15 cellular contexts compared by ENCODE assay signal in genomic region chr10:24451325-24451820, GRCh38.
DNase-seq lines count a peak whose midpoint lies in the region; ATAC-seq and TF ChIP-seq lines count a peak whose summit lies in the region.
"Had no signal": no experiment of that assay in that cellular context is flagged by ENCODE, and none has a peak within 500 bp of the region (broad histone marks: within the 10 kb centered on the region; RNA-seq: fewer than 3 reads in every experiment).

No MANE protein-coding gene starts in this region.

- no peak overlapping the region for H2BK15ac ChIP-seq in mesenchymal stem cell (ENCODE audit: low read depth, poor library complexity, severe bottlenecking)

- no peak overlapping the region for H2AFZ ChIP-seq in mesenchymal stem cell (ENCODE audit: low read depth, low read length)

- H3K9me3 ChIP-seq in cardiac muscle cell (ENCODE audit: low read depth) (no peaks in the 10 kb centered on the region), right cardiac atrium (ENCODE audit: control insufficient read depth, low read length) (no peaks in the 10 kb centered on the region), adipocyte (ENCODE audit: control insufficient read depth, low read length) (no peaks in the 10 kb centered on the region), mesenchymal stem cell (ENCODE audit: control insufficient read depth, low read length) (no peaks in the 10 kb centered on the region)

- H3K4me3 ChIP-seq in cardiac muscle cell (no peak overlapping the region), right cardiac atrium (ENCODE audit: low read length) (no peak overlapping the region), adipocyte (ENCODE audit: low read length) (no peak overlapping the region), mesenchymal stem cell (ENCODE audit: insufficient read depth in 1 of 2, low read depth in 1 of 2, low read length in 2 of 2) (peak overlapping the region in 1 of 2 experiments; percentile 87)

- no peak for DNase-seq in cardiac muscle cell (ENCODE audit: low read depth in 1 of 2, low spot score in 1 of 2)
- no peak for DNase-seq in right cardiac atrium
- DNase-seq in adipocyte (ENCODE audit: low read depth), result peak; percentile 12
- no peak for DNase-seq in mesenchymal stem cell
- DNase-seq in activated CD4-positive, CD25-positive, alpha-beta regulatory T cell treated with anti-CD3 and anti-CD28 coated beads, Interleukin-2, amount 50 U/mL, for 72 hours, result no peak
- DNase-seq in iPS-NIHi11 (ENCODE audit: low spot score), result no peak
- DNase-seq in GM10266 (ENCODE audit: extremely low spot score), result no peak
- DNase-seq: activated CD4-positive, alpha-beta memory T cell treated with anti-CD3 and anti-CD28 coated beads, Interleukin-2, amount 10 ng/mL, durations not matched to agents 7 days and 5 days; KBM-7; NCI-H1930; stimulated activated CD4-positive, alpha-beta T cell treated with anti-CD3 and anti-CD28 coated beads, Interleukin-12 subunit alpha, Interleukin-12 subunit beta, amount 100 ng/mL, for 4 hours had no signal

- no peak overlapping the region for H3K4me2 ChIP-seq in mesenchymal stem cell (ENCODE audit: low read length, poor library complexity, severe bottlenecking)

- intact Hi-C loops in right cardiac atrium (cut with DNase I), result no loop called here

- H2BK5ac ChIP-seq in mesenchymal stem cell (ENCODE audit: low read depth, low read length, poor library complexity, severe bottlenecking), result no peak overlapping the region

- no peak overlapping the region for H3K18ac ChIP-seq in mesenchymal stem cell (ENCODE audit: low read depth in 1 of 2, low read length in 2 of 2)

- no peaks in the 10 kb centered on the region for H3K27me3 ChIP-seq in cardiac muscle cell
- H3K27me3 ChIP-seq in right cardiac atrium (ENCODE audit: control insufficient read depth, insufficient read depth), result no peaks in the 10 kb centered on the region
- no peaks in the 10 kb centered on the region for H3K27me3 ChIP-seq in adipocyte (replicated peaks; ENCODE audit: control insufficient read depth, insufficient read depth, low read length)
- no peaks in the 10 kb centered on the region for H3K27me3 ChIP-seq in mesenchymal stem cell (ENCODE audit: control insufficient read depth in 1 of 2, insufficient read depth in 1 of 2, low read length in 2 of 2)

- H3K14ac ChIP-seq in mesenchymal stem cell (ENCODE audit: low read length in 2 of 2), result no peak overlapping the region

- no peak for TF ChIP-seq CTCF in cardiac muscle cell (IDR thresholded peaks at IDR 0.05; ENCODE audit: low read depth, low read length)
- no peak for TF ChIP-seq CTCF in GM10266 (IDR thresholded peaks at IDR 0.05; ENCODE audit: control insufficient read depth, insufficient read depth, low read depth, missing control alignments)

- no peak overlapping the region for H3K4ac ChIP-seq in mesenchymal stem cell (ENCODE audit: low read depth in 1 of 2, low read length in 2 of 2)

- peak overlapping the region; percentile 3 for H2AK5ac ChIP-seq in mesenchymal stem cell (ENCODE audit: low read length, severe bottlenecking)

- H3K36me3 ChIP-seq in cardiac muscle cell (no peaks in the 10 kb centered on the region), adipocyte (ENCODE audit: control insufficient read depth, insufficient read depth, low read length, severe bottlenecking) (no peaks in the 10 kb centered on the region), mesenchymal stem cell (ENCODE audit: control insufficient read depth in 1 of 2, insufficient read depth in 2 of 2, low read depth in 1 of 2, low read length in 2 of 2) (no peaks in the 10 kb centered on the region)

- H3K27ac ChIP-seq in cardiac muscle cell, result peak overlapping the region; percentile 6
- no peak overlapping the region for H3K27ac ChIP-seq in right cardiac atrium (ENCODE audit: low read length)
- H3K27ac ChIP-seq in mesenchymal stem cell (ENCODE audit: low read length, poor library complexity, severe bottlenecking), result no peak overlapping the region

- H4K91ac ChIP-seq in mesenchymal stem cell (ENCODE audit: low read length), result no peak overlapping the region

- H3K4me1 ChIP-seq in cardiac muscle cell (ENCODE audit: low read depth) (no peaks in the 10 kb centered on the region), right cardiac atrium (ENCODE audit: control insufficient read depth, insufficient read depth, low read length) (peaks cover 5% of the 10 kb centered on the region), adipocyte (ENCODE audit: control insufficient read depth, insufficient read depth, low read length) (peaks cover 56% of the 10 kb centered on the region), mesenchymal stem cell (ENCODE audit: control insufficient read depth, insufficient read depth, low read depth, low read length) (peaks cover 8% of the 10 kb centered on the region)

- WGBS in right cardiac atrium, result 77% methylated on average over 4 of the region's 4 CpGs
- 100% methylated on average over 1 of the region's 4 CpGs for WGBS in mesenchymal stem cell

- no peak overlapping the region for H4K8ac ChIP-seq in mesenchymal stem cell (ENCODE audit: low read length)

- H2BK120ac ChIP-seq in mesenchymal stem cell (ENCODE audit: low read depth, low read length), result no peak overlapping the region

- ATAC-seq in right cardiac atrium, result no peak
- no peak for ATAC-seq in HG03378 (IDR thresholded peaks at IDR 0.05; ENCODE audit: unreplicated experiment)
- ATAC-seq: HCT116; naive thymus-derived CD8-positive, alpha-beta T cell; SK-N-SH treated with all-trans-retinoic acid at 6 μM for 48 hours had no signal

- H2BK12ac ChIP-seq in mesenchymal stem cell (ENCODE audit: low read length in 2 of 2), result peak overlapping the region in 1 of 2 experiments; percentile 41

- no peaks in the 10 kb centered on the region for H3K79me1 ChIP-seq in mesenchymal stem cell (replicated peaks; ENCODE audit: low read length, poor library complexity, severe bottlenecking)

- H3K23ac ChIP-seq in mesenchymal stem cell (ENCODE audit: low read length in 2 of 2), result no peak overlapping the region

- H3K9ac ChIP-seq in adipocyte (ENCODE audit: low read length), result no peak overlapping the region
- H3K9ac ChIP-seq in mesenchymal stem cell (ENCODE audit: low read length), result peak overlapping the region; percentile 96
